ENCODE assay signal across 14 cellular contexts in genomic region chr3:9795212-9795611, GRCh38. TPM values are rescaled to one million over a fixed set of nuclear protein-coding genes. Genes with fewer than 3 reads are reported as not detected.
DNase-seq lines count a peak whose midpoint lies in the region; ATAC-seq, FAIRE-seq and TF ChIP-seq lines count a peak whose summit lies in the region.
"Had no signal": no experiment of that assay in that cellular context is flagged by ENCODE, and none has a peak within 500 bp of the region (broad histone marks: within the 10 kb centered on the region; RNA-seq: fewer than 3 reads in every experiment).

No MANE protein-coding gene starts in this region.

- H3K27me3 Mint-ChIP-seq in activated CD4-positive, alpha-beta T cell treated with anti-CD3 and anti-CD28 coated beads, Interleukin-2, amount 10 ng/mL, durations not matched to agents 24 days and 14 days: no peaks in the 10 kb centered on the region
- no peaks in the 10 kb centered on the region for H3K27me3 Mint-ChIP-seq in astrocyte (ENCODE audit: low read depth, unreplicated experiment)

- H3K36me3 ChIP-seq in astrocyte (ENCODE audit: insufficient read depth, low read length) (peaks cover 34% of the 10 kb centered on the region), trophoblast cell (ENCODE audit: control insufficient read depth in 1 of 2, insufficient read depth in 2 of 2, low read length in 2 of 2) (peaks cover 22 to 37% of the 10 kb centered on the region in 2 experiments), uterus (no peaks in the 10 kb centered on the region)

- peak overlapping the region; percentile 57 for H3K4me3 Mint-ChIP-seq in activated CD4-positive, alpha-beta T cell treated with anti-CD3 and anti-CD28 coated beads, Interleukin-2, amount 10 ng/mL, durations not matched to agents 24 days and 14 days
- H3K4me3 Mint-ChIP-seq in astrocyte (ENCODE audit: unreplicated experiment): peak overlapping the region; percentile 58

- peaks cover 52% of the 10 kb centered on the region for H4K20me1 ChIP-seq in astrocyte (ENCODE audit: insufficient read depth, low read length)

- H4K12ac ChIP-seq in trophoblast cell (ENCODE audit: low read depth, low read length): no peak overlapping the region

- peak overlapping the region; percentile 3 for H3K9ac ChIP-seq in astrocyte (ENCODE audit: low read length)
- no peak overlapping the region for H3K9ac ChIP-seq in trophoblast cell (ENCODE audit: low read length)
- H3K9ac ChIP-seq: parathyroid adenoma had no signal

- no peak for ATAC-seq in HG02885 (IDR thresholded peaks at IDR 0.05; ENCODE audit: poor library complexity, unreplicated experiment)
- ATAC-seq: foreskin keratinocyte, left cardiac atrium had no signal

- peak overlapping the region; percentile 27 for H3K27ac Mint-ChIP-seq in activated CD4-positive, alpha-beta T cell treated with anti-CD3 and anti-CD28 coated beads, Interleukin-2, amount 10 ng/mL, durations not matched to agents 24 days and 14 days
- peak overlapping the region; percentile 60 for H3K27ac Mint-ChIP-seq in astrocyte (ENCODE audit: unreplicated experiment)

- H2BK120ac ChIP-seq in trophoblast cell (ENCODE audit: insufficient read depth, low read length, poor library complexity): no peak overlapping the region

- H2AFZ ChIP-seq in astrocyte (ENCODE audit: low read depth, low read length) (no peak overlapping the region), trophoblast cell (ENCODE audit: insufficient read depth, low read length, poor library complexity) (no peak overlapping the region)
- H2AFZ ChIP-seq: parathyroid adenoma had no signal

- no peak overlapping the region for H2AK5ac ChIP-seq in trophoblast cell (ENCODE audit: low read length)

- H3K4me1 Mint-ChIP-seq in activated CD4-positive, alpha-beta T cell treated with anti-CD3 and anti-CD28 coated beads, Interleukin-2, amount 10 ng/mL, durations not matched to agents 24 days and 14 days: peaks cover 41% of the 10 kb centered on the region
- peaks cover 34% of the 10 kb centered on the region for H3K4me1 Mint-ChIP-seq in astrocyte (ENCODE audit: low read depth, unreplicated experiment)

- no peak for DNase-seq in activated CD4-positive, alpha-beta T cell treated with anti-CD3 and anti-CD28 coated beads, Interleukin-2, amount 10 ng/mL, durations not matched to agents 24 days and 14 days
- DNase-seq in activated CD4-positive, alpha-beta T cell treated with anti-CD3 and anti-CD28 coated beads, Interleukin-2, amount 50 U/mL, for 1 hour: no peak
- DNase-seq in MV-4-11 (lab: John Stamatoyannopoulos, UW) (peak; percentile 85), astrocyte (ENCODE audit: low read depth) (no peak), trophoblast cell (no peak), NCI-H226 (no peak), uterus (no peak)
- DNase-seq: foreskin keratinocyte; left cardiac atrium; NCI-H187; stimulated activated CD4-positive, alpha-beta T cell treated with anti-CD3 and anti-CD28 coated beads, Interleukin-1b, Interleukin-23, amount 100 ng/mL, for 48 hours; stomach had no signal

- H3K9me3 ChIP-seq in astrocyte (ENCODE audit: insufficient read depth, low read depth, low read length) (no peaks in the 10 kb centered on the region), trophoblast cell (ENCODE audit: insufficient read depth, low read depth, low read length) (no peaks in the 10 kb centered on the region), uterus (no peaks in the 10 kb centered on the region)
- H3K9me3 ChIP-seq: stomach had no signal

- no CpG with 5 or more reads among the region's 5 CpGs for WGBS in trophoblast cell (ENCODE audit: extremely low coverage, insufficient coverage, insufficient read length)

- H4K91ac ChIP-seq in trophoblast cell (ENCODE audit: low read depth, low read length): no peak overlapping the region

- H3K27me3 ChIP-seq in astrocyte (ENCODE audit: insufficient read depth, low read length): no peaks in the 10 kb centered on the region
- H3K27me3 ChIP-seq in trophoblast cell (ENCODE audit: insufficient read depth, low read length): no peaks in the 10 kb centered on the region
- H3K27me3 ChIP-seq in uterus: no peaks in the 10 kb centered on the region
- H3K27me3 ChIP-seq: foreskin keratinocyte, stomach had no signal

- no peaks in the 10 kb centered on the region for H3K9me3 Mint-ChIP-seq in activated CD4-positive, alpha-beta T cell treated with anti-CD3 and anti-CD28 coated beads, Interleukin-2, amount 10 ng/mL, durations not matched to agents 24 days and 14 days
- no peaks in the 10 kb centered on the region for H3K9me3 Mint-ChIP-seq in astrocyte (ENCODE audit: unreplicated experiment)

- H3K36me3 Mint-ChIP-seq in activated CD4-positive, alpha-beta T cell treated with anti-CD3 and anti-CD28 coated beads, Interleukin-2, amount 10 ng/mL, durations not matched to agents 24 days and 14 days (ENCODE audit: low read depth): peaks cover 59% of the 10 kb centered on the region
- peaks cover 22% of the 10 kb centered on the region for H3K36me3 Mint-ChIP-seq in astrocyte (ENCODE audit: low read depth, unreplicated experiment)

- intact Hi-C loops in activated CD4-positive, alpha-beta T cell treated with anti-CD3 and anti-CD28 coated beads, Interleukin-2, amount 10 ng/mL, durations not matched to agents 24 days and 14 days (cut with micrococcal nuclease): no loop called here
- intact Hi-C loops in uterus (cut with DNase I; ENCODE audit: low total_unique reads): no loop called here

- H2BK12ac ChIP-seq in trophoblast cell (ENCODE audit: low read length): no peak overlapping the region

- peak overlapping the region; percentile 39 for H3K4ac ChIP-seq in trophoblast cell (ENCODE audit: low read depth, low read length)

- H3K4me2 ChIP-seq in astrocyte (ENCODE audit: low read length): no peak overlapping the region
- H3K4me2 ChIP-seq in trophoblast cell (ENCODE audit: low read length): no peak overlapping the region

- no peak overlapping the region for H4K8ac ChIP-seq in trophoblast cell (ENCODE audit: low read depth, low read length)

- H3K14ac ChIP-seq in trophoblast cell (ENCODE audit: low read length): no peak overlapping the region

- H3K4me1 ChIP-seq in astrocyte (ENCODE audit: insufficient read depth, low read length) (peaks cover 15% of the 10 kb centered on the region), trophoblast cell (ENCODE audit: control insufficient read depth in 1 of 2, insufficient read depth in 2 of 2, low read length in 2 of 2) (peaks cover 3% of the 10 kb centered on the region in 2 experiments), uterus (no peaks in the 10 kb centered on the region)

- H3K27ac ChIP-seq in astrocyte (ENCODE audit: low read depth, low read length) (no peak overlapping the region), trophoblast cell (ENCODE audit: low read depth, low read length) (no peak overlapping the region), uterus (no peak overlapping the region)
- H3K27ac ChIP-seq: foreskin keratinocyte, parathyroid adenoma, stomach had no signal

- H3K79me2 ChIP-seq in astrocyte (ENCODE audit: insufficient read depth, low read length): peaks cover 86% of the 10 kb centered on the region
- peaks cover 12% of the 10 kb centered on the region for H3K79me2 ChIP-seq in trophoblast cell (ENCODE audit: control insufficient read depth, insufficient read depth, low read length, poor library complexity)

- TF ChIP-seq CTCF in astrocyte (IDR thresholded peaks at IDR 0.05; ENCODE audit: insufficient read depth, low read depth, low read length) (no peak), uterus (IDR thresholded peaks at IDR 0.05) (no peak)

- no peak for FAIRE-seq in astrocyte (lab: Jason Lieb, UNC)

- H3K4me3 ChIP-seq in astrocyte (ENCODE audit: insufficient read depth, low read depth, low read length) (no peak overlapping the region), trophoblast cell (ENCODE audit: low read depth, low read length) (no peak overlapping the region), uterus (no peak overlapping the region)

- no peak overlapping the region for H3K18ac ChIP-seq in trophoblast cell (ENCODE audit: low read length)

- TF ChIP-seq POLR2A in uterus (IDR thresholded peaks at IDR 0.05): no peak

- H3K23ac ChIP-seq in trophoblast cell (ENCODE audit: low read length): no peak overlapping the region

- no peak overlapping the region for H2BK5ac ChIP-seq in trophoblast cell (ENCODE audit: low read depth, low read length, poor library complexity)

- H3K79me1 ChIP-seq in trophoblast cell (ENCODE audit: low read length): peaks cover 14% of the 10 kb centered on the region

RNA-seq across cellular contexts. Expression of gene ARPC4, which starts 2.3 kb away (rescaled TPM):
- total RNA-seq in activated CD4-positive, alpha-beta T cell treated with anti-CD3 and anti-CD28 coated beads, Interleukin-2, amount 10 ng/mL, durations not matched to agents 24 days and 14 days: 263 and 267 TPM in 2 replicates
- total RNA-seq in astrocyte: 187 and 205 TPM in 2 replicates
- polyA plus RNA-seq in trophoblast cell (2013): 86.4 and 87.7 TPM in 2 replicates
- total RNA-seq in uterus: 100 to 1,000 TPM in 3 of 4 donors, 10 to 100 TPM in 1; 44.7 to 176 (median 142) TPM

RNA-seq across cellular contexts. Expression of gene TADA3, which starts 2.9 kb away (rescaled TPM):
- 63.4 and 64.6 TPM in 2 replicates for total RNA-seq in activated CD4-positive, alpha-beta T cell treated with anti-CD3 and anti-CD28 coated beads, Interleukin-2, amount 10 ng/mL, durations not matched to agents 24 days and 14 days
- total RNA-seq in astrocyte (54.5 and 58.7 TPM in 2 replicates), uterus (10 to 100 TPM; 35.9 to 65.4 (median 55.3) TPM)
- polyA plus RNA-seq in trophoblast cell (2013): 56.0 and 56.8 TPM in 2 replicates

RNA-seq across cellular contexts. Expression of gene TTLL3, which starts 14.8 kb away (rescaled TPM):
- 33.2 and 37.7 TPM in 2 replicates for total RNA-seq in activated CD4-positive, alpha-beta T cell treated with anti-CD3 and anti-CD28 coated beads, Interleukin-2, amount 10 ng/mL, durations not matched to agents 24 days and 14 days
- 25.4 and 29.8 TPM in 2 replicates for total RNA-seq in astrocyte
- polyA plus RNA-seq in trophoblast cell (2013): 11.9 and 12.1 TPM in 2 replicates
- 100 to 1,000 TPM in 1 of 4 donors, 10 to 100 TPM in 3; 67.1 to 349 (median 83.7) TPM for total RNA-seq in uterus

RNA-seq across cellular contexts. Expression of gene CAMK1, which starts 25.5 kb away (rescaled TPM):
- total RNA-seq in activated CD4-positive, alpha-beta T cell treated with anti-CD3 and anti-CD28 coated beads, Interleukin-2, amount 10 ng/mL, durations not matched to agents 24 days and 14 days: 81.0 and 83.7 TPM in 2 replicates
- total RNA-seq in astrocyte (5.1 and 7.1 TPM in 2 replicates), uterus (10 to 100 TPM; 19.1 to 63.0 (median 56.7) TPM)
- polyA plus RNA-seq in trophoblast cell (2013): 2.2 and 2.3 TPM in 2 replicates

RNA-seq across cellular contexts. Expression of gene OGG1, which starts 45.5 kb away (rescaled TPM):
- total RNA-seq in activated CD4-positive, alpha-beta T cell treated with anti-CD3 and anti-CD28 coated beads, Interleukin-2, amount 10 ng/mL, durations not matched to agents 24 days and 14 days: 37.0 and 41.1 TPM in 2 replicates
- total RNA-seq in astrocyte (15.3 and 17.9 TPM in 2 replicates), uterus (10 to 100 TPM; 29.8 to 60.7 (median 44.2) TPM)
- polyA plus RNA-seq in trophoblast cell (2013): 20.7 and 22.1 TPM in 2 replicates
